In the genomic region with DNA sequence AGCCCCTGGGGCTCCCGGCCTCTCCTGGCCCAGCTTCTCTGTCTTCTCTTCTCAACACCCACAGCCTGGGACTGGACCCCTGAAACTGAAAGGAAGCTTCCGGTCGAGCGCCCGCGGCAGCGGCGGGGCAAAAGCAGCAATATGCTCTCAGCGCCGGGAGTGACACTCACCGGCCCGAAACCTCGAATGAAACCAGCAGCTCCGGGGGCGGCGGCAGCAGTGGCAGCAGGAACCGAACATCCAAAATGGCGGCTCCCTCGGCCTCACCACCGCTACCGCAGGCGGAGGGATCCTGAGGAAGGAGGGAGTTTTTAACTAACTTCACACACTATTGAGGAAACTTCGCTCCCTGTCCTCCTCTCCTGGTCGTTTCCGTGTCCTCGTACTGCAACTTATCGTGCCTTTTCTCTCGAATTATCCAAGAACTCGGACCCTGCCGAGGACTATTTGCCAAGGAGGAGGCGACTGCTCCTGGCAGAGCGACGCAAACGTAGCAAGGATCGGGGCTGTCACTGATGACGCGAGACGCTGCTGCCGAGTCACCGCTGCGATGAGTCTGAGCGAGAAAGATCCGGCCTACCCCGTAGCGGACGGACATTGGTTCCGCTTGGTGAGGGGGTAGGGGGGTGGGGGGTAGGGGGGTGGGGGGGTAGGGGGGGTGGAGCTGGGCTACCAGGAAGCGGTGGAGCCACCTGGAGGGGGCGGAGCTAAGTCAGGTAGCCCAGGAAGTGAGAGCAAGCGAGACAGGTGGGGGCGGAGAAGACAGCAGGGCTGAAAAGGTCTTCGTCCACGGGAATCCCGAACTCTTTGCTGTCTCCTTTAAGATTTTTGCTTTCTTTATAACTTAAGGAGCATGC, we compare ENCODE assay signal across 8 cellular contexts. TPM values are rescaled to one million over a fixed set of nuclear protein-coding genes. Genes with fewer than 3 reads are reported as not detected.
DNase-seq lines count a peak whose midpoint lies in the region; ATAC-seq and TF ChIP-seq lines count a peak whose summit lies in the region.

A gene (minus strand): TSS at position 242 of the 857 bp plus-strand sequence. CDS start 19,355 bp downstream, outside the sequence.

- no peaks in the 10 kb centered on the region for H3K9me3 ChIP-seq in spleen

- ATAC-seq in GM19035 (IDR thresholded peaks at IDR 0.05; ENCODE audit: unreplicated experiment) (peak; percentile 84), HG03342 (IDR thresholded peaks at IDR 0.05; ENCODE audit: unreplicated experiment) (peak; percentile 69)

- DNase-seq in AG09319 (ENCODE audit: extremely low read depth, low read depth) (peak; percentile 98), NCI-H345 treated with DMSO at 0.1 percent for 48 hours (lab: John Stamatoyannopoulos, UW; ENCODE audit: unreplicated experiment) (peak; percentile 80), caudate nucleus (lab: John Stamatoyannopoulos, UW) (peak; percentile 73 to 98 (median 92)), inferior parietal cortex (ENCODE audit: extremely low spot score) (peak; percentile 96), spleen (peak; percentile 99)
- peak; percentile 76 to 89 (median 84) for DNase-seq in activated CD4-positive, CD25-positive, alpha-beta regulatory T cell (lab: John Stamatoyannopoulos, UW)

- 0 to 1% (median 0%) methylated on average over 53 to 54 of the region's 54 CpGs for WGBS in spleen, 5 donors

- no peak for TF ChIP-seq CTCF in AG09319 (IDR thresholded peaks at IDR 0.05; ENCODE audit: low read depth, low read length)
- peak in 1 of 11 experiments; percentile 12 for TF ChIP-seq CTCF in spleen (IDR thresholded peaks at IDR 0.05 in 8 of 11, conservative IDR thresholded peaks at IDR 0.05 in 3 of 11)

- no peaks in the 10 kb centered on the region for H3K27me3 ChIP-seq in spleen (replicated peaks in 1 of 7)

- peak in 1 of 3 donors; percentile 47 for TF ChIP-seq POLR2A in spleen (IDR thresholded peaks at IDR 0.05)

- peak within 1 kb of the TSS; percentile 71 to 100 (median 94) for H3K4me3 ChIP-seq in spleen

- H3K4me1 ChIP-seq in spleen = peaks cover 29 to 60% (median 41%) of the 10 kb centered on the region in 6 donors

- H3K36me3 ChIP-seq in spleen = peaks cover 0 to 28% (median 2%) of the 10 kb centered on the region in 6 donors

- H3K27ac ChIP-seq in caudate nucleus (ENCODE audit: low read depth, low read length) = peak within 1 kb of the TSS; percentile 98
- peak within 1 kb of the TSS; percentile 84 to 100 (median 98) for H3K27ac ChIP-seq in spleen

- intact Hi-C loops in spleen (cut with DNase I; ENCODE audit: low total_unique reads) = loop anchor here (5.0 kb wide), 1 partner anchor 88 kb away; a partner anchor contains a TSS

RNA-seq across cellular contexts. Expression of the gene that starts here (rescaled TPM):
- total RNA-seq in spleen = 100 to 1,000 TPM in 5 of 7 donors, 10 to 100 TPM in 2; 86.2 to 125 (median 104) TPM
- polyA plus RNA-seq in spleen = 10 to 100 TPM; 11.2 to 15.8 (median 14.5) TPM

Comparison
In these comparisons a context has a peak if more than half of its experiments do, and no peak if none do; other contexts are left out.
1. Peak in every context shown above with its lines: DNase-seq, ATAC-seq, H3K4me3 ChIP-seq and H3K27ac ChIP-seq.